27 cellular contexts compared by ENCODE assay signal in genomic region chr5:112350626-112351025, GRCh38.
"Had no signal": no experiment of that assay in that cellular context is flagged by ENCODE, and none has a peak within 500 bp of the region (broad histone marks: within the 10 kb centered on the region; RNA-seq: fewer than 3 reads in every experiment).

No MANE protein-coding gene starts in this region.

- DNase-seq: activated CD4-positive, alpha-beta memory T cell treated with anti-CD3 and anti-CD28 coated beads, Interleukin-2, amount 10 ng/mL, durations not matched to agents 7 days and 5 days; activated CD4-positive, alpha-beta T cell treated with anti-CD3 and anti-CD28 coated beads for 1 hour; activated CD4-positive, alpha-beta T cell treated with anti-CD3 and anti-CD28 coated beads for 4 hours; activated CD4-positive, alpha-beta T cell treated with anti-CD3 and anti-CD28 coated beads, Interleukin-2, amount 10 ng/mL, durations not matched to agents 7 days and 5 days; activated CD4-positive, alpha-beta T cell treated with anti-CD3 and anti-CD28 coated beads, Interleukin-2, amount 50 U/mL, for 4 hours; activated gamma-delta T cell; activated naive CD4-positive, alpha-beta T cell; activated naive CD4-positive, alpha-beta T cell treated with anti-CD3 and anti-CD28 coated beads, Interleukin-2, amount 10 ng/mL, durations not matched to agents 7 days and 5 days; activated naive CD8-positive, alpha-beta T cell treated with anti-CD3 and anti-CD28 coated beads, Interleukin-2, amount 10 ng/mL, durations not matched to agents 7 days and 5 days; activated T-cell treated with anti-CD3 and anti-CD28 coated beads, Interleukin-2, amount 50 U/mL, for 4 hours; central memory CD4-positive, alpha-beta T cell; cerebellar nuclear complex; colonic mucosa; effector CD8-positive, alpha-beta T cell; esophagus squamous epithelium; foreskin fibroblast; gastrocnemius medialis; glutamatergic neuron; T-helper 2 cell had no signal

- H3K27ac Mint-ChIP-seq: activated CD4-positive, alpha-beta memory T cell treated with anti-CD3 and anti-CD28 coated beads, Interleukin-2, amount 10 ng/mL, durations not matched to agents 7 days and 5 days; activated CD4-positive, alpha-beta T cell treated with anti-CD3 and anti-CD28 coated beads, Interleukin-2, amount 10 ng/mL, durations not matched to agents 7 days and 5 days; activated naive CD4-positive, alpha-beta T cell treated with anti-CD3 and anti-CD28 coated beads, Interleukin-2, amount 10 ng/mL, durations not matched to agents 7 days and 5 days; activated naive CD4-positive, alpha-beta T cell treated with anti-CD3 and anti-CD28 coated beads, Interleukin-2, amount 50 U/mL, for 72 hours; activated naive CD8-positive, alpha-beta T cell treated with anti-CD3 and anti-CD28 coated beads, Interleukin-2, amount 10 ng/mL, durations not matched to agents 7 days and 5 days; brain; WTC11 had no signal

- H3K9me3 ChIP-seq: ascending aorta, breast epithelium, colonic mucosa, esophagus squamous epithelium, gastrocnemius medialis had no signal

- H3K4me3 Mint-ChIP-seq: activated CD4-positive, alpha-beta memory T cell treated with anti-CD3 and anti-CD28 coated beads, Interleukin-2, amount 10 ng/mL, durations not matched to agents 7 days and 5 days; activated CD4-positive, alpha-beta T cell treated with anti-CD3 and anti-CD28 coated beads, Interleukin-2, amount 10 ng/mL, durations not matched to agents 7 days and 5 days; activated naive CD4-positive, alpha-beta T cell treated with anti-CD3 and anti-CD28 coated beads, Interleukin-2, amount 10 ng/mL, durations not matched to agents 7 days and 5 days; activated naive CD8-positive, alpha-beta T cell treated with anti-CD3 and anti-CD28 coated beads, Interleukin-2, amount 10 ng/mL, durations not matched to agents 7 days and 5 days; activated T-cell treated with anti-CD3 and anti-CD28 coated beads, Interleukin-2, amount 50 U/mL, for 4 hours; brain; WTC11 had no signal

- H3K27me3 ChIP-seq: ascending aorta, breast epithelium, cardiac muscle cell, colonic mucosa, esophagus squamous epithelium, gastrocnemius medialis had no signal

- H3K4me1 Mint-ChIP-seq: activated CD4-positive, alpha-beta T cell treated with anti-CD3 and anti-CD28 coated beads, Interleukin-2, amount 10 ng/mL, durations not matched to agents 7 days and 5 days; activated naive CD4-positive, alpha-beta T cell treated with anti-CD3 and anti-CD28 coated beads, Interleukin-2, amount 10 ng/mL, durations not matched to agents 7 days and 5 days; activated naive CD8-positive, alpha-beta T cell treated with anti-CD3 and anti-CD28 coated beads, Interleukin-2, amount 10 ng/mL, durations not matched to agents 7 days and 5 days had no signal

- H3K9me3 Mint-ChIP-seq: activated CD4-positive, alpha-beta memory T cell treated with anti-CD3 and anti-CD28 coated beads, Interleukin-2, amount 10 ng/mL, durations not matched to agents 7 days and 5 days; activated CD4-positive, alpha-beta T cell treated with anti-CD3 and anti-CD28 coated beads, Interleukin-2, amount 10 ng/mL, durations not matched to agents 7 days and 5 days; activated naive CD4-positive, alpha-beta T cell treated with anti-CD3 and anti-CD28 coated beads, Interleukin-2, amount 10 ng/mL, durations not matched to agents 7 days and 5 days; activated naive CD8-positive, alpha-beta T cell treated with anti-CD3 and anti-CD28 coated beads, Interleukin-2, amount 10 ng/mL, durations not matched to agents 7 days and 5 days; activated T-cell treated with anti-CD3 and anti-CD28 coated beads, Interleukin-2, amount 50 U/mL, for 4 hours; brain; WTC11 had no signal

- H3K4me1 ChIP-seq: breast epithelium, colonic mucosa, gastrocnemius medialis had no signal

- H3K27me3 Mint-ChIP-seq: activated naive CD8-positive, alpha-beta T cell treated with anti-CD3 and anti-CD28 coated beads, Interleukin-2, amount 10 ng/mL, durations not matched to agents 7 days and 5 days; brain had no signal

- H3K36me3 ChIP-seq: ascending aorta, breast epithelium, cardiac muscle cell, colonic mucosa, gastrocnemius medialis had no signal

- H3K4me3 ChIP-seq: ascending aorta, breast epithelium, cardiac muscle cell, colonic mucosa, esophagus squamous epithelium, gastrocnemius medialis had no signal

- H3K27ac ChIP-seq: ascending aorta, breast epithelium, cardiac muscle cell, colonic mucosa, epithelial cell of prostate, esophagus squamous epithelium, VCaP had no signal

- H3K36me3 Mint-ChIP-seq: activated naive CD4-positive, alpha-beta T cell treated with anti-CD3 and anti-CD28 coated beads, Interleukin-2, amount 10 ng/mL, durations not matched to agents 7 days and 5 days; activated naive CD8-positive, alpha-beta T cell treated with anti-CD3 and anti-CD28 coated beads, Interleukin-2, amount 10 ng/mL, durations not matched to agents 7 days and 5 days; brain; WTC11 had no signal
